Comparison of ENCODE assay signal across 8 cellular contexts in the genomic region with DNA sequence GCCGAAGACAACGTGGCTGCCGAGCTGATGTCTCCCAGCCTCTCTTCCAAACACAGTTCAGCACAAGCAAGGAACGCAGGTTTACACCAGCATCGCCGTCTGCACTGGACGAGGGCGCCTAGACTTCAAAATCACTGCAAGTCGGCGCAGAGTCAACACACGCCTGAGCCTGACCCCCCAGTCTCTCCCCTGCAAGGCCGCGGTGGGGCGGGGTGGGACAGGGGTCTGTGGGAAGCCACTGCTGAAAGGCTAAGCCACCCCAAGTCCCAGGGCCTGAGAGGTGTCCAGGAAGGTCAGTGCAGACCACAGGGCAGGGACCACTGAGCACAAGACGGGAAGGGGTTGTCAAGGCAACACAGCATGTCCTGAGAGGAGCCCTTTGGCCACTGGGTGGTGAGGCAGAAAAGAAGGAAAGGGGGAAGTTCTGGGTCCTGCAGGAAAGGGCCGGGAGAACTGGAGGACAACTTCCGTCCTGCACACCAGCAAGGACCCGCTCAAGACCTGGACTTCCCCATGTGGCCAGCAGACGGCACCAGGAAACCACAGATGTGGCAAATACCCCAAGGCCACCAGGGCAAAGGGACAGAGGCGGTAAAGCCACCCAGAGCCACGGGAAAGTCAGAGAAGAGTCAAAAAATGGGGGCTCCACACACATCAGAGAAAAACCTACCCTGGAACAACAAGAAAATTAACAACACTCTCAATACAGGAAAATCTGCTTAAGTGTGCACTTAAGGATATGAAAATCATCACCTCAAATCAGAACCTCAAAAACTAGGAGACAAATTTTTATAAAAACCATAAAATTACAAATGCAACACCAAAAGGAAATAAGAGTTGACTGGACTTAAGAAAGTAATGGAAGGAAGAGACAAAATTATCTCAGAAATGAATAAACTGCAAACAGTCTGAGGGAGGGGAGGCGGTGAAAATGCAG.
DNase-seq lines count a peak whose midpoint lies in the region; ATAC-seq and TF ChIP-seq lines count a peak whose summit lies in the region.

No MANE protein-coding gene starts in this region.

- CTCF ChIA-PET in Calu3 (lab: Charles Lee): no interaction called here

- DNase-seq in Calu3: peak; percentile 65
- no peak for DNase-seq in astrocyte of the cerebellum (ENCODE audit: low read depth)
- DNase-seq in left lung: peak; percentile 49 to 82
- DNase-seq in stimulated activated CD4-positive, alpha-beta T cell treated with anti-CD3 and anti-CD28 coated beads, Interleukin-2, amount 100 ng/mL, for 24 hours: no peak
- no peak for DNase-seq in activated T-cell treated with anti-CD3 and anti-CD28 coated beads, Interleukin-2, amount 50 U/mL, for 4 hours

- no peaks in the 10 kb centered on the region for H3K79me2 ChIP-seq in KMS-11 (ENCODE audit: insufficient read depth, low read depth)

- peaks cover 50% of the 10 kb centered on the region for H3K36me3 Mint-ChIP-seq in Calu3 (ENCODE audit: insufficient read depth, unreplicated experiment)
- H3K36me3 Mint-ChIP-seq in activated T-cell treated with anti-CD3 and anti-CD28 coated beads, Interleukin-2, amount 50 U/mL, for 4 hours (ENCODE audit: insufficient read depth): peaks cover 30% of the 10 kb centered on the region

- H3K9ac ChIP-seq in KMS-11: no peak overlapping the region

- no peak overlapping the region for H3K27ac ChIP-seq in KMS-11
- no peak overlapping the region for H3K27ac ChIP-seq in left lung

- H3K36me3 ChIP-seq in KMS-11 (ENCODE audit: insufficient read depth) (0 out of 2 replicates have a peak, but pooled peaks cover 5% of the 10 kb centered on the region), left lung (peaks cover 0 to 62% of the 10 kb centered on the region in 2 donors)

- peaks cover 7% of the 10 kb centered on the region for H3K4me1 Mint-ChIP-seq in Calu3 (ENCODE audit: low read depth, unreplicated experiment)
- peaks cover 20% of the 10 kb centered on the region for H3K4me1 Mint-ChIP-seq in activated T-cell treated with anti-CD3 and anti-CD28 coated beads, Interleukin-2, amount 50 U/mL, for 4 hours (ENCODE audit: low read depth)

- no peak overlapping the region for H3K4me3 Mint-ChIP-seq in Calu3 (ENCODE audit: low read depth, unreplicated experiment)
- H3K4me3 Mint-ChIP-seq in activated T-cell treated with anti-CD3 and anti-CD28 coated beads, Interleukin-2, amount 50 U/mL, for 4 hours: no peak overlapping the region

- peak overlapping the region; percentile 9 for H3K27ac Mint-ChIP-seq in Calu3 (ENCODE audit: unreplicated experiment)

- no peaks in the 10 kb centered on the region for H3K9me3 ChIP-seq in left lung

- H3K4me2 ChIP-seq in KMS-11: no peak overlapping the region

- BruUV-seq in Calu3 (replicated peaks; lab: Mats Ljungman, UMichigan): no TSS peak

- TF ChIP-seq CTCF in Calu3 (IDR thresholded peaks at IDR 0.05; ENCODE audit: unreplicated experiment): peak; percentile 51
- TF ChIP-seq CTCF in KMS-11 (conservative IDR thresholded peaks at IDR 0.05; ENCODE audit: low read depth, low read length): peak; percentile 69
- peak; percentile 75 for TF ChIP-seq CTCF in astrocyte of the cerebellum (IDR thresholded peaks at IDR 0.05; ENCODE audit: low read depth, low read length, missing control alignments)
- TF ChIP-seq CTCF in left lung (IDR thresholded peaks at IDR 0.05): peak; percentile 16 to 61

- intact Hi-C loops in Calu3 (cut with micrococcal nuclease; ENCODE audit: unreplicated experiment) (no loop called here), left lung (cut with DNase I) (no loop called here)

- H3K27me3 Mint-ChIP-seq in Calu3 (ENCODE audit: unreplicated experiment): no peaks in the 10 kb centered on the region
- H3K27me3 Mint-ChIP-seq in activated T-cell treated with anti-CD3 and anti-CD28 coated beads, Interleukin-2, amount 50 U/mL, for 4 hours (ENCODE audit: low read depth): no peaks in the 10 kb centered on the region

- no peaks in the 10 kb centered on the region for H3K4me1 ChIP-seq in KMS-11 (ENCODE audit: low read depth, poor library complexity, severe bottlenecking)
- peaks cover 0 to 9% of the 10 kb centered on the region in 2 donors for H3K4me1 ChIP-seq in left lung

- ATAC-seq in left lung (peak; percentile 56), HG03175 (IDR thresholded peaks at IDR 0.05; ENCODE audit: unreplicated experiment) (no peak), HG03520 (IDR thresholded peaks at IDR 0.05; ENCODE audit: unreplicated experiment) (no peak)
- no peak for ATAC-seq in activated T-cell treated with anti-CD3 and anti-CD28 coated beads, Interleukin-2, amount 50 U/mL, for 4 hours

- peaks cover 2% of the 10 kb centered on the region for H3K9me3 Mint-ChIP-seq in Calu3 (ENCODE audit: low read depth, unreplicated experiment)
- no peaks in the 10 kb centered on the region for H3K9me3 Mint-ChIP-seq in activated T-cell treated with anti-CD3 and anti-CD28 coated beads, Interleukin-2, amount 50 U/mL, for 4 hours

- no peaks in the 10 kb centered on the region for H4K20me1 ChIP-seq in KMS-11 (ENCODE audit: insufficient read depth)

- in situ Hi-C loops in astrocyte of the cerebellum (cut with HindIII; ENCODE audit: low sequenced_read_pairs): no loop called here

- H3K4me3 ChIP-seq in KMS-11 (IDR thresholded peaks at IDR 0.05; ENCODE audit: insufficient read depth, low read depth, low read length) (no peak overlapping the region), astrocyte of the cerebellum (ENCODE audit: low read depth, low read length) (no peak overlapping the region), left lung (no peak overlapping the region)

- H3K27me3 ChIP-seq in KMS-11 (ENCODE audit: insufficient read depth, low read depth) (no peaks in the 10 kb centered on the region), left lung (no peaks in the 10 kb centered on the region)

- no peak overlapping the region for H2AFZ ChIP-seq in KMS-11 (ENCODE audit: low read depth)

Comparison
In these comparisons a context has a peak if more than half of its experiments do, and no peak if none do; other contexts are left out.
1. DNase-seq: peak in Calu3 (single experiment) and left lung (2 of 2); none in astrocyte of the cerebellum (single experiment), stimulated activated CD4-positive, alpha-beta T cell treated with anti-CD3 and anti-CD28 coated beads, Interleukin-2, amount 100 ng/mL, for 24 hours (0 of 2) and activated T-cell treated with anti-CD3 and anti-CD28 coated beads, Interleukin-2, amount 50 U/mL, for 4 hours (single experiment).
2. Peak in every context shown above with its lines, with median percentiles within 50 percentile points of each other: CTCF ChIP-seq.